In genomic region chr3:18393906-18394305, GRCh38 we compare ENCODE assay signal across 2 cellular contexts.
TF ChIP-seq lines count a peak whose summit lies in the region.

No MANE protein-coding gene starts in this region.

TF ChIP-seq in SK-N-SH treated with all-trans-retinoic acid at 6 μM for 48 hours, 23 proteins besides CTCF, POLR2A, EP300 and RAD21 (continued from another document):
- TF ChIP-seq CREB5 (CRISPR knock-in tag; IDR thresholded peaks at IDR 0.05; ENCODE audit: low read depth) (no peak), TSHZ2 (CRISPR knock-in tag; IDR thresholded peaks at IDR 0.05) (no peak), ISL1 (CRISPR knock-in tag; IDR thresholded peaks at IDR 0.05) (no peak), PPARA (CRISPR knock-in tag; IDR thresholded peaks at IDR 0.05; ENCODE audit: borderline replicate concordance) (no peak)

TF ChIP-seq in IMR-90, 13 proteins besides CTCF, POLR2A, EP300 and RAD21 (continued from another document):
- TF ChIP-seq ELK1 (IDR thresholded peaks at IDR 0.05; ENCODE audit: borderline replicate concordance, low read depth, low read length) (no peak), CEBPB (IDR thresholded peaks at IDR 0.05; ENCODE audit: low read depth, low read length) (no peak), USF2 (IDR thresholded peaks at IDR 0.05; ENCODE audit: low read depth, low read length) (no peak)
